Comparison of ENCODE assay signal across 22 cellular contexts in genomic region chr10:50343702-50344331, GRCh38.
DNase-seq lines count a peak whose midpoint lies in the region; ATAC-seq, FAIRE-seq and TF ChIP-seq lines count a peak whose summit lies in the region.
"Had no signal": no experiment of that assay in that cellular context is flagged by ENCODE, and none has a peak within 500 bp of the region (broad histone marks: within the 10 kb centered on the region; RNA-seq: fewer than 3 reads in every experiment).

No MANE protein-coding gene starts in this region.

- no peak for TF ChIP-seq POLR2A in K562 (conservative IDR thresholded peaks at IDR 0.05)

- H3K36me3 ChIP-seq in mammary epithelial cell (ENCODE audit: insufficient read depth, low read length) (peaks cover 1% of the 10 kb centered on the region), K562 (ENCODE audit: control insufficient read depth, insufficient read depth, low read length) (peaks cover 55% of the 10 kb centered on the region), lower lobe of right lung (peaks cover 14% of the 10 kb centered on the region), HAP-1 (replicated peaks) (no peaks in the 10 kb centered on the region)

- H3K27me3 ChIP-seq in mammary epithelial cell (ENCODE audit: insufficient read depth, low read length) (no peaks in the 10 kb centered on the region), K562 (ENCODE audit: control insufficient read depth in 2 of 2, insufficient read depth in 2 of 2, low read length in 2 of 2) (no peaks in the 10 kb centered on the region), lower lobe of right lung (ENCODE audit: low read depth) (no peaks in the 10 kb centered on the region), HAP-1 (ENCODE audit: low read depth) (no peaks in the 10 kb centered on the region)
- H3K27me3 ChIP-seq: BLaER1 had no signal

- DNase-seq in mammary epithelial cell (no peak), MCF 10A (ENCODE audit: unreplicated experiment) (no peak), K562 (ENCODE audit: extremely low read depth in 1 of 4, low spot score in 3 of 4) (no peak), cerebellum (ENCODE audit: low spot score) (no peak), lower lobe of right lung (no peak), HAP-1 (ENCODE audit: low spot score in 2 of 2) (no peak)
- DNase-seq in natural killer cell treated with Interleukin-12 subunit alpha and Interleukin-12 subunit beta and Interleukin-15 and Interleukin-18, amount 100 ng/mL, for 72 hours (ENCODE audit: low spot score): no peak
- DNase-seq: Caco-2; CD4-positive, CD25-positive, alpha-beta regulatory T cell; CD8-positive, alpha-beta T cell; DMS153; DND-41; H9 had no signal

- TF ChIP-seq RAD21 in K562 (CRISPR knock-in tag; conservative IDR thresholded peaks at IDR 0.05 in 1 of 2, IDR thresholded peaks at IDR 0.05 in 1 of 2): no peak

- BruUV-seq in mammary epithelial cell (replicated peaks; lab: Mats Ljungman, UMichigan) (TSS peak; percentile 24), MCF 10A (replicated peaks; lab: Mats Ljungman, UMichigan) (no TSS peak), K562 (replicated peaks; lab: Mats Ljungman, UMichigan) (no TSS peak)

- H3K9ac ChIP-seq in mammary epithelial cell (ENCODE audit: insufficient read depth, low read length): no peak overlapping the region
- H3K9ac ChIP-seq in K562 (ENCODE audit: insufficient read depth in 1 of 2, low read depth in 2 of 2, low read length in 2 of 2): no peak overlapping the region
- H3K9ac ChIP-seq: BLaER1 had no signal

- H3K4me2 ChIP-seq in mammary epithelial cell (ENCODE audit: insufficient read depth, low read depth, low read length): no peak overlapping the region
- H3K4me2 ChIP-seq in K562 (ENCODE audit: insufficient read depth, low read length): no peak overlapping the region
- H3K4me2 ChIP-seq: BLaER1, GM23338 had no signal

- peaks cover 19% of the 10 kb centered on the region for H3K36me3 Mint-ChIP-seq in MCF 10A (ENCODE audit: insufficient read depth, unreplicated experiment)
- H3K36me3 Mint-ChIP-seq in natural killer cell treated with Interleukin-12 subunit alpha and Interleukin-12 subunit beta and Interleukin-15 and Interleukin-18, amount 100 ng/mL, for 72 hours: peaks cover 20% of the 10 kb centered on the region

- TF ChIP-seq CTCF in mammary epithelial cell (conservative IDR thresholded peaks at IDR 0.05 in 1 of 2, IDR thresholded peaks at IDR 0.05 in 1 of 2; ENCODE audit: extremely low read depth in 1 of 2, insufficient read depth in 1 of 2, low read depth in 1 of 2, low read length in 2 of 2): no peak
- TF ChIP-seq CTCF in MCF 10A (IDR thresholded peaks at IDR 0.05; ENCODE audit: unreplicated experiment): no peak
- no peak for TF ChIP-seq CTCF in K562 (IDR thresholded peaks at IDR 0.05 in 2 of 3, conservative IDR thresholded peaks at IDR 0.05 in 1 of 3; ENCODE audit: insufficient read depth in 2 of 3, low read depth in 1 of 3, low read length in 3 of 3)
- TF ChIP-seq CTCF in lower lobe of right lung (IDR thresholded peaks at IDR 0.05): no peak

- in situ Hi-C loops in mammary epithelial cell (cut with MboI; ENCODE audit: low sequenced_read_pairs in 2 of 2) (no loop called here), K562 (cut with MboI) (no loop called here), HAP-1 (cut with MboI; ENCODE audit: low sequenced_read_pairs) (no loop called here)

- no peak overlapping the region for H2AFZ ChIP-seq in mammary epithelial cell (ENCODE audit: low read depth, low read length)
- no peak overlapping the region for H2AFZ ChIP-seq in K562 (ENCODE audit: low read depth, low read length)
- H2AFZ ChIP-seq: GM23338 had no signal

- H3K4me1 Mint-ChIP-seq in MCF 10A (ENCODE audit: insufficient read depth, unreplicated experiment): no peaks in the 10 kb centered on the region
- peaks cover 25 to 29% of the 10 kb centered on the region in 2 donors for H3K4me1 Mint-ChIP-seq in natural killer cell treated with Interleukin-12 subunit alpha and Interleukin-12 subunit beta and Interleukin-15 and Interleukin-18, amount 100 ng/mL, for 72 hours (ENCODE audit: low read depth in 2 of 2)
- H3K4me1 Mint-ChIP-seq: GM23338, H9 had no signal

- H3K4me1 ChIP-seq in mammary epithelial cell (ENCODE audit: insufficient read depth, low read length) (no peaks in the 10 kb centered on the region), K562 (replicated peaks in 1 of 2; ENCODE audit: control insufficient read depth in 2 of 2, insufficient read depth in 2 of 2, low read length in 2 of 2) (peaks cover 0 to 25% of the 10 kb centered on the region in 2 experiments; a peak in 3 of 5 replicates), lower lobe of right lung (peaks cover 22% of the 10 kb centered on the region), HAP-1 (no peaks in the 10 kb centered on the region)
- H3K4me1 ChIP-seq: Caco-2 had no signal

- H3K9me3 ChIP-seq in mammary epithelial cell (replicated peaks; ENCODE audit: insufficient read depth, low read length): no peaks in the 10 kb centered on the region
- H3K9me3 ChIP-seq in K562 (replicated peaks; ENCODE audit: control insufficient read depth, insufficient read depth, low read depth, low read length): no peaks in the 10 kb centered on the region
- no peaks in the 10 kb centered on the region for H3K9me3 ChIP-seq in lower lobe of right lung
- no peaks in the 10 kb centered on the region for H3K9me3 ChIP-seq in HAP-1
- H3K9me3 ChIP-seq: Caco-2 had no signal

- CTCF ChIA-PET in mammary epithelial cell (lab: Charles Lee; ENCODE audit: low non-redundant PET) (no interaction called here), MCF 10A (lab: Yijun Ruan, JAX) (interaction anchor here (0.8 kb wide), 1 partner anchor 310 kb away, joined by 4 read pairs; no protein-coding TSS in a partner anchor), K562 (lab: Yijun Ruan, JAX; ENCODE audit: low intra/inter-chr PET ratio) (interaction anchor here (0.6 kb wide), 1 partner anchor 1886 kb away, joined by 3 read pairs; no protein-coding TSS in a partner anchor)

- no peaks in the 10 kb centered on the region for H3K27me3 Mint-ChIP-seq in MCF 10A (ENCODE audit: insufficient read depth, unreplicated experiment)
- H3K27me3 Mint-ChIP-seq in natural killer cell treated with Interleukin-12 subunit alpha and Interleukin-12 subunit beta and Interleukin-15 and Interleukin-18, amount 100 ng/mL, for 72 hours: no peaks in the 10 kb centered on the region
- H3K27me3 Mint-ChIP-seq: B cell; CD4-positive, CD25-positive, alpha-beta regulatory T cell had no signal

- no peak overlapping the region for H3K27ac Mint-ChIP-seq in MCF 10A (ENCODE audit: low read depth, unreplicated experiment)
- H3K27ac Mint-ChIP-seq in natural killer cell treated with Interleukin-12 subunit alpha and Interleukin-12 subunit beta and Interleukin-15 and Interleukin-18, amount 100 ng/mL, for 72 hours: no peak overlapping the region
- H3K27ac Mint-ChIP-seq: B cell; CD8-positive, alpha-beta T cell; GM23338; H9 had no signal

- WGBS in mammary epithelial cell (ENCODE audit: low coverage, missing lambda C conversion rate): 87% methylated on average over 12 of the region's 12 CpGs
- 93% methylated on average over 12 of the region's 12 CpGs for WGBS in K562 (ENCODE audit: insufficient coverage, low coverage, missing lambda C conversion rate)

- no peak overlapping the region for H3K27ac ChIP-seq in mammary epithelial cell (ENCODE audit: insufficient read depth, low read depth, low read length)
- no peak overlapping the region for H3K27ac ChIP-seq in K562 (ENCODE audit: extremely low read depth, low read depth, low read length)
- no peak overlapping the region for H3K27ac ChIP-seq in lower lobe of right lung
- H3K27ac ChIP-seq: 22Rv1, BLaER1, C4-2B had no signal

- H3K4me3 ChIP-seq in mammary epithelial cell (replicated peaks in 1 of 3; ENCODE audit: insufficient read depth in 1 of 3, low read depth in 2 of 3, low read length in 3 of 3) (no peak overlapping the region), K562 (no peak overlapping the region), lower lobe of right lung (no peak overlapping the region), HAP-1 (no peak overlapping the region)
- H3K4me3 ChIP-seq: BLaER1, GM23338 had no signal

- FAIRE-seq in K562 (lab: Jason Lieb, UNC): no peak
- FAIRE-seq: A204.1, G401.6, GM12892, GM19239 had no signal

- H3K79me2 ChIP-seq in mammary epithelial cell (ENCODE audit: insufficient read depth, low read length) (peaks cover 37% of the 10 kb centered on the region), K562 (ENCODE audit: control insufficient read depth, insufficient read depth, low read length) (peaks cover 98% of the 10 kb centered on the region)

- dilution Hi-C loops in mammary epithelial cell (cut with HindIII; ENCODE audit: low sequenced_read_pairs): no loop called here

- no peak overlapping the region for H3K4me3 Mint-ChIP-seq in MCF 10A (ENCODE audit: unreplicated experiment)
- no peak overlapping the region for H3K4me3 Mint-ChIP-seq in natural killer cell treated with Interleukin-12 subunit alpha and Interleukin-12 subunit beta and Interleukin-15 and Interleukin-18, amount 100 ng/mL, for 72 hours
- H3K4me3 Mint-ChIP-seq: B cell; CD4-positive, CD25-positive, alpha-beta regulatory T cell; CD8-positive, alpha-beta T cell; GM23338; H9 had no signal

- H4K20me1 ChIP-seq in mammary epithelial cell (ENCODE audit: insufficient read depth, low read length): no peaks in the 10 kb centered on the region
- H4K20me1 ChIP-seq in K562 (replicated peaks; ENCODE audit: control insufficient read depth, insufficient read depth, low read length): no peaks in the 10 kb centered on the region

- H3K9me3 Mint-ChIP-seq in MCF 10A (ENCODE audit: unreplicated experiment): peaks cover 8% of the 10 kb centered on the region
- no peaks in the 10 kb centered on the region for H3K9me3 Mint-ChIP-seq in natural killer cell treated with Interleukin-12 subunit alpha and Interleukin-12 subunit beta and Interleukin-15 and Interleukin-18, amount 100 ng/mL, for 72 hours
- H3K9me3 Mint-ChIP-seq: CD4-positive, CD25-positive, alpha-beta regulatory T cell; CD8-positive, alpha-beta T cell; H9 had no signal

- H3K9me1 ChIP-seq in K562 (ENCODE audit: control insufficient read depth, insufficient read depth, low read length): no peaks in the 10 kb centered on the region

- intact Hi-C loops in mammary epithelial cell (cut with micrococcal nuclease) (no loop called here), MCF 10A (cut with micrococcal nuclease) (no loop called here), K562 (cut with micrococcal nuclease) (no loop called here), lower lobe of right lung (cut with DNase I) (no loop called here)

- TF ChIP-seq EP300 in K562 (IDR thresholded peaks at IDR 0.05; ENCODE audit: low read length): no peak

- POLR2A ChIA-PET in MCF 10A (lab: Yijun Ruan, JAX): no interaction called here
- POLR2A ChIA-PET in K562 (lab: Yijun Ruan, JAX): interaction anchor here (2.1 kb wide), 1 partner anchor 12 kb away, joined by 14 read pairs; no protein-coding TSS in a partner anchor

- no peak for ATAC-seq in K562
- peak; percentile 43 to 53 for ATAC-seq in natural killer cell treated with Interleukin-12 subunit alpha and Interleukin-12 subunit beta and Interleukin-15 and Interleukin-18, amount 100 ng/mL, for 72 hours
- ATAC-seq in lower lobe of right lung: no peak
- ATAC-seq: CD8-positive, alpha-beta T cell; GM23338 had no signal

TF ChIP-seq in K562, 482 proteins besides CTCF, POLR2A, EP300 and RAD21 (continues in another document):
- TF ChIP-seq SRSF9 (IDR thresholded peaks at IDR 0.05; ENCODE audit: borderline replicate concordance, low read depth, low read length): no peak

Comparison
In these comparisons a context has a peak if more than half of its experiments do, and no peak if none do; other contexts are left out.
1. ATAC-seq: peak in natural killer cell treated with Interleukin-12 subunit alpha and Interleukin-12 subunit beta and Interleukin-15 and Interleukin-18, amount 100 ng/mL, for 72 hours (2 of 2); none in K562 (single experiment) and lower lobe of right lung (0 of 2).